Comparison of ENCODE assay signal across 28 cellular contexts in the genomic region with DNA sequence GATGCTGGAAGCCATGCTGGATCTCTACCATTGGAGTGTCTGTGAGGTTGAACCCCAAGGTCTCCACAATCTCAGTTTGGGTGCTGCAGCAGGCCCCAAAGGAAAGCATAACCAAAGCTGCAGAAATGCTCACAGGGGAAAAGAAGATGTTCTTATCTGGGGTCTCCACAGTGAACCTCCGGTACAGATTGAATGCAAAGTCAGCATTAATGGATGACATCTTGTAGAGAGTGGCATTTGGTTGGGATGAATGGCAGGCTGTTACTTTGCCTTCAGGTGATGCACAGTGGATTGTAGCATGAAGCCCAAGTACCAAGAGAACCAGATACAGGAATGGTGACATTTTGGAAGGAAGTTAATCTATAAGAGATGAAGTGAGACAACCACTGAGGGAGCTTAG. TPM values are rescaled to one million over a fixed set of nuclear protein-coding genes. Genes with fewer than 3 reads are reported as not detected.
DNase-seq lines count a peak whose midpoint lies in the region; ATAC-seq, FAIRE-seq and TF ChIP-seq lines count a peak whose summit lies in the region.
"Had no signal": no experiment of that assay in that cellular context is flagged by ENCODE, and none has a peak within 500 bp of the region (broad histone marks: within the 10 kb centered on the region; RNA-seq: fewer than 3 reads in every experiment).

No MANE protein-coding gene starts in this region.

- H2AFZ ChIP-seq in astrocyte (ENCODE audit: low read depth, low read length), result no peak overlapping the region

- ATAC-seq in A549 (no peak), GM19324 (IDR thresholded peaks at IDR 0.05; ENCODE audit: low FRiP score, unreplicated experiment) (no peak), HG03196 (IDR thresholded peaks at IDR 0.05; ENCODE audit: unreplicated experiment) (no peak)
- ATAC-seq in stimulated activated naive B cell treated with anti-CD40 and anti-IgM and Interleukin-4, amounts not matched to agents 10 μg/mL and 1 μg/mL and 100 μg/mL, for 72 hours (replicated peaks), result no peak

- no peaks in the 10 kb centered on the region for H3K4me1 Mint-ChIP-seq in astrocyte (ENCODE audit: low read depth, unreplicated experiment)
- no peaks in the 10 kb centered on the region for H3K4me1 Mint-ChIP-seq in stimulated activated naive B cell treated with anti-CD40 and anti-IgM and Interleukin-4, amounts not matched to agents 10 μg/mL and 1 μg/mL and 100 μg/mL, for 72 hours
- H3K4me1 Mint-ChIP-seq: CD14-positive monocyte; CD4-positive, alpha-beta memory T cell; CD4-positive, CD25-positive, alpha-beta regulatory T cell; CD8-positive, alpha-beta memory T cell had no signal

- no peaks in the 10 kb centered on the region for H3K9me3 ChIP-seq in A549
- H3K9me3 ChIP-seq in astrocyte (ENCODE audit: insufficient read depth, low read depth, low read length), result no peaks in the 10 kb centered on the region
- no peaks in the 10 kb centered on the region for H3K9me3 ChIP-seq in liver (ENCODE audit: control insufficient read depth in 4 of 4, low read length in 3 of 4)
- H3K9me3 ChIP-seq: BE2C, BLaER1 had no signal

- no peaks in the 10 kb centered on the region for H3K9me3 Mint-ChIP-seq in astrocyte (ENCODE audit: unreplicated experiment)
- no peaks in the 10 kb centered on the region for H3K9me3 Mint-ChIP-seq in stimulated activated naive B cell treated with anti-CD40 and anti-IgM and Interleukin-4, amounts not matched to agents 10 μg/mL and 1 μg/mL and 100 μg/mL, for 72 hours
- H3K9me3 Mint-ChIP-seq: CD14-positive monocyte had no signal

- POLR2A ChIA-PET in A549 (lab: Yijun Ruan, JAX), result no interaction called here

- peaks cover 2% of the 10 kb centered on the region for H3K27me3 Mint-ChIP-seq in astrocyte (ENCODE audit: low read depth, unreplicated experiment)
- peaks cover 0 to 3% of the 10 kb centered on the region in 2 donors for H3K27me3 Mint-ChIP-seq in stimulated activated naive B cell treated with anti-CD40 and anti-IgM and Interleukin-4, amounts not matched to agents 10 μg/mL and 1 μg/mL and 100 μg/mL, for 72 hours
- H3K27me3 Mint-ChIP-seq: CD4-positive, alpha-beta memory T cell; CD4-positive, CD25-positive, alpha-beta regulatory T cell had no signal

- no peaks in the 10 kb centered on the region for H3K79me2 ChIP-seq in astrocyte (ENCODE audit: insufficient read depth, low read length)

- H3K27ac ChIP-seq in A549 (no peak overlapping the region), astrocyte (ENCODE audit: low read depth, low read length) (no peak overlapping the region), liver (ENCODE audit: low read depth in 1 of 2, low read length in 2 of 2) (no peak overlapping the region)
- H3K27ac ChIP-seq: 22Rv1, BLaER1 had no signal

- H3K4me3 ChIP-seq in A549 (no peak overlapping the region), astrocyte (ENCODE audit: insufficient read depth, low read depth, low read length) (no peak overlapping the region), bronchial epithelial cell (ENCODE audit: low read depth, low read length) (no peak overlapping the region), liver (ENCODE audit: low read depth in 1 of 3, low read length in 3 of 3) (peak overlapping the region; percentile 58 to 66 (median 64))
- H3K4me3 ChIP-seq: BLaER1 had no signal

- no peak for TF ChIP-seq EP300 in A549 (IDR thresholded peaks at IDR 0.05)

- no peaks in the 10 kb centered on the region for H3K36me3 Mint-ChIP-seq in astrocyte (ENCODE audit: low read depth, unreplicated experiment)
- H3K36me3 Mint-ChIP-seq in stimulated activated naive B cell treated with anti-CD40 and anti-IgM and Interleukin-4, amounts not matched to agents 10 μg/mL and 1 μg/mL and 100 μg/mL, for 72 hours, result no peaks in the 10 kb centered on the region
- H3K36me3 Mint-ChIP-seq: CD14-positive monocyte; CD4-positive, alpha-beta memory T cell; CD4-positive, CD25-positive, alpha-beta regulatory T cell; CD8-positive, alpha-beta memory T cell had no signal

- TF ChIP-seq RAD21 in A549 (conservative IDR thresholded peaks at IDR 0.05 in 1 of 2, IDR thresholded peaks at IDR 0.05 in 1 of 2) (no peak), liver (IDR thresholded peaks at IDR 0.05) (no peak)

- CTCF ChIA-PET in A549 (lab: Yijun Ruan, JAX), result no interaction called here

- DNase-seq in A549 (ENCODE audit: low read depth in 1 of 2, low spot score in 1 of 2), result no peak
- DNase-seq in astrocyte (ENCODE audit: low read depth), result no peak
- DNase-seq in bronchial epithelial cell (ENCODE audit: low read depth), result no peak
- no peak for DNase-seq in SIG-M5 (lab: John Stamatoyannopoulos, UW)
- DNase-seq in stimulated activated naive B cell treated with anti-CD40 and anti-IgM and Interleukin-4, amounts not matched to agents 10 μg/mL and 1 μg/mL and 100 μg/mL, for 72 hours, result no peak
- DNase-seq: ACHN; BE2C; C1 segment of cervical spinal cord; CD4-positive, alpha-beta memory T cell; CD4-positive, CD25-positive, alpha-beta regulatory T cell; CD8-positive, alpha-beta memory T cell; COR-L47; DMS 273 treated with DMSO at 0.1 percent for 48 hours; DMS153; DMS79 treated with DMSO at 0.1 percent for 48 hours; GF-D8 had no signal

- no peak overlapping the region for H3K4me3 Mint-ChIP-seq in astrocyte (ENCODE audit: unreplicated experiment)
- no peak overlapping the region for H3K4me3 Mint-ChIP-seq in stimulated activated naive B cell treated with anti-CD40 and anti-IgM and Interleukin-4, amounts not matched to agents 10 μg/mL and 1 μg/mL and 100 μg/mL, for 72 hours
- H3K4me3 Mint-ChIP-seq: CD14-positive monocyte; CD4-positive, alpha-beta memory T cell; CD4-positive, CD25-positive, alpha-beta regulatory T cell; CD8-positive, alpha-beta memory T cell had no signal

- no peaks in the 10 kb centered on the region for H3K27me3 ChIP-seq in astrocyte (ENCODE audit: insufficient read depth, low read length)
- H3K27me3 ChIP-seq in bronchial epithelial cell (ENCODE audit: control insufficient read depth, insufficient read depth, low read length), result no peaks in the 10 kb centered on the region
- no peaks in the 10 kb centered on the region for H3K27me3 ChIP-seq in liver (ENCODE audit: control insufficient read depth in 4 of 4, insufficient read depth in 4 of 4, low read length in 3 of 4)
- H3K27me3 ChIP-seq: BE2C had no signal

- H3K9ac ChIP-seq in astrocyte (ENCODE audit: low read length), result no peak overlapping the region
- H3K9ac ChIP-seq in liver (ENCODE audit: low read depth in 1 of 2, low read length in 2 of 2), result no peak overlapping the region
- H3K9ac ChIP-seq: BLaER1 had no signal

- no peak for FAIRE-seq in A549 (lab: Jason Lieb, UNC)
- peak; percentile 55 for FAIRE-seq in astrocyte (lab: Jason Lieb, UNC)
- peak; percentile 36 for FAIRE-seq in bronchial epithelial cell (lab: Jason Lieb, UNC)
- FAIRE-seq: G401.6, GM12891, GM19239 had no signal

- H3K4me1 ChIP-seq in A549, result no peaks in the 10 kb centered on the region
- no peaks in the 10 kb centered on the region for H3K4me1 ChIP-seq in astrocyte (ENCODE audit: insufficient read depth, low read length)
- H3K4me1 ChIP-seq in liver (ENCODE audit: control insufficient read depth in 4 of 4, insufficient read depth in 4 of 4, low read length in 3 of 4), result peaks cover 3 to 25% (median 15%) of the 10 kb centered on the region in 4 donors
- H3K4me1 ChIP-seq: BE2C had no signal

- WGBS in A549 (ENCODE audit: missing lambda C conversion rate), result 29% methylated on average over 1 of the region's 1 CpG
- 27% methylated on average over 1 of the region's 1 CpG for WGBS in liver

- H3K27ac Mint-ChIP-seq in astrocyte (ENCODE audit: unreplicated experiment), result no peak overlapping the region
- no peak overlapping the region for H3K27ac Mint-ChIP-seq in stimulated activated naive B cell treated with anti-CD40 and anti-IgM and Interleukin-4, amounts not matched to agents 10 μg/mL and 1 μg/mL and 100 μg/mL, for 72 hours
- H3K27ac Mint-ChIP-seq: CD14-positive monocyte; CD4-positive, alpha-beta memory T cell; CD4-positive, CD25-positive, alpha-beta regulatory T cell; CD8-positive, alpha-beta memory T cell had no signal

- no peaks in the 10 kb centered on the region for H4K20me1 ChIP-seq in astrocyte (ENCODE audit: insufficient read depth, low read length)
- H4K20me1 ChIP-seq: BLaER1 had no signal

- H3K36me3 ChIP-seq in astrocyte (ENCODE audit: insufficient read depth, low read length) (no peaks in the 10 kb centered on the region), bronchial epithelial cell (ENCODE audit: control insufficient read depth, insufficient read depth, low read length) (no peaks in the 10 kb centered on the region), liver (ENCODE audit: control insufficient read depth in 4 of 4, insufficient read depth in 3 of 4, low read depth in 1 of 4, low read length in 3 of 4) (peaks cover 0 to 3% (median 2%) of the 10 kb centered on the region in 4 donors)
- H3K36me3 ChIP-seq: BE2C, BLaER1 had no signal

- no peak for TF ChIP-seq POLR2A in A549 (IDR thresholded peaks at IDR 0.05; ENCODE audit: low read length)

- H3K4me2 ChIP-seq in A549, result no peak overlapping the region
- no peak overlapping the region for H3K4me2 ChIP-seq in astrocyte (ENCODE audit: low read length)
- H3K4me2 ChIP-seq: BLaER1 had no signal

- no peak for TF ChIP-seq CTCF in A549 (IDR thresholded peaks at IDR 0.05)
- TF ChIP-seq CTCF in astrocyte (IDR thresholded peaks at IDR 0.05; ENCODE audit: insufficient read depth, low read depth, low read length), result no peak
- no peak for TF ChIP-seq CTCF in bronchial epithelial cell (IDR thresholded peaks at IDR 0.05; ENCODE audit: insufficient read depth, low read length, severe bottlenecking)
- no peak for TF ChIP-seq CTCF in liver (IDR thresholded peaks at IDR 0.05; ENCODE audit: low read depth, low read length, missing input control)

TF ChIP-seq in A549, 52 proteins besides CTCF, POLR2A, EP300 and RAD21:
- TF ChIP-seq HOXB13 (CRISPR knock-in tag; IDR thresholded peaks at IDR 0.05; ENCODE audit: low read depth) (no peak), MAFK (IDR thresholded peaks at IDR 0.05; ENCODE audit: partially characterized antibody) (peak; percentile 73)

TF ChIP-seq in liver, 16 proteins besides CTCF, POLR2A, EP300 and RAD21 (continues in another document):
- no peak for TF ChIP-seq MAX (IDR thresholded peaks at IDR 0.05)
- TF ChIP-seq FOXA2 (IDR thresholded peaks at IDR 0.05), result no peak

RNA-seq across cellular contexts. Expression of gene SERPINA7, which starts 1.8 kb away (rescaled TPM):
- polyA plus RNA-seq in A549 (2011; rRNA removed) (not detected in 2 replicates), A549 (2017; fragmentation: RNase III; extraction: RNeasy Plus Mini Kit Qiagen cat#74134 plus additional on column Dnase treatment) (not detected in 3 replicates), liver (100 to 1,000 TPM; 172 to 235 TPM)
- polyA plus RNA-seq in A549 (2012; cell fraction: cytosol; rRNA removed), result not detected in 2 replicates
- not detected in 2 replicates for polyA plus RNA-seq in A549 (2012; cell fraction: nucleus; rRNA removed)
- not detected in 2 replicates for polyA minus RNA-seq in A549 (2011; rRNA and poly(A)+ RNA removed)
- total RNA-seq in astrocyte (not detected in 2 replicates), bronchial epithelial cell (not detected in 2 replicates), liver (100 to 1,000 TPM; 158 to 325 TPM)
- total RNA-seq: A172; A673; CD4-positive, alpha-beta memory T cell; CD4-positive, CD25-positive, alpha-beta regulatory T cell; CD8-positive, alpha-beta memory T cell had no signal
- polyA plus RNA-seq: AG04450; CD14-positive monocyte; CD4-positive, alpha-beta memory T cell; CD4-positive, CD25-positive, alpha-beta regulatory T cell; CD8-positive, alpha-beta memory T cell had no signal

Comparison
In these comparisons a context has a peak if more than half of its experiments do, and no peak if none do; other contexts are left out.
1. H3K4me3 ChIP-seq: peak in liver (3 of 3); none in A549 (single experiment), astrocyte (single experiment) and bronchial epithelial cell (single experiment).
2. RNA of gene SERPINA7, which starts 1.8 kb away (total RNA-seq): 158 to 325 TPM in liver; not detected in astrocyte and not detected in bronchial epithelial cell; every median in the first group is over 100 times any median in the second.